31 cellular contexts compared by ENCODE assay signal in genomic region chr1:220895412-220895946, GRCh38. TPM values are rescaled to one million over a fixed set of nuclear protein-coding genes. Genes with fewer than 3 reads are reported as not detected.
DNase-seq lines count a peak whose midpoint lies in the region; FAIRE-seq and TF ChIP-seq lines count a peak whose summit lies in the region.
"Had no signal": no experiment of that assay in that cellular context is flagged by ENCODE, and none has a peak within 500 bp of the region (broad histone marks: within the 10 kb centered on the region; RNA-seq: fewer than 3 reads in every experiment).

No MANE protein-coding gene starts in this region.

- no peak overlapping the region for H4K8ac ChIP-seq in H9 (replicated peaks; ENCODE audit: insufficient read length, low read depth, low read length)

- H2BK12ac ChIP-seq in H9 (ENCODE audit: insufficient read length, low read depth, low read length): no peak overlapping the region

- H3K4me1 Mint-ChIP-seq in H9 (peaks cover 26 to 53% of the 10 kb centered on the region in 2 experiments), astrocyte (ENCODE audit: low read depth, unreplicated experiment) (peaks cover 2% of the 10 kb centered on the region), nephron (peaks cover 22% of the 10 kb centered on the region)
- H3K4me1 Mint-ChIP-seq: activated CD4-positive, alpha-beta T cell treated with anti-CD3 and anti-CD28 coated beads, Interleukin-2, amount 10 ng/mL, durations not matched to agents 24 days and 14 days; activated naive CD4-positive, alpha-beta T cell treated with anti-CD3 and anti-CD28 coated beads, Interleukin-2, amount 50 U/mL, for 24 hours had no signal

- in situ Hi-C loops in transverse colon (cut with MboI; ENCODE audit: low pct_ligation_motif_present in 1 of 4, low pct_unique_long_range_greater_than_20kb in 1 of 4, low sequenced_read_pairs in 3 of 4): loop anchor here in 1 of 4 donors (25.0 kb wide), 2 partner anchors 542 to 842 kb away; partner anchors contain the start of gene DUSP10
- in situ Hi-C loops in G401 (cut with HindIII; ENCODE audit: low sequenced_read_pairs): no loop called here

- H3K23me2 ChIP-seq in H9 (ENCODE audit: insufficient read length, low read depth, low read length, poor library complexity, severe bottlenecking): peaks cover 9% of the 10 kb centered on the region

- H2BK15ac ChIP-seq in H9 (ENCODE audit: low read depth, low read length): no peak overlapping the region

- TF ChIP-seq CTCF in H9 (conservative IDR thresholded peaks at IDR 0.05): no peak
- no peak for TF ChIP-seq CTCF in astrocyte (IDR thresholded peaks at IDR 0.05; ENCODE audit: insufficient read depth, low read depth, low read length)
- TF ChIP-seq CTCF in nephron (IDR thresholded peaks at IDR 0.05; ENCODE audit: unreplicated experiment in 3 of 3): no peak
- no peak for TF ChIP-seq CTCF in transverse colon (IDR thresholded peaks at IDR 0.05)

- no peak for DNase-seq in H9
- no peak for DNase-seq in astrocyte (ENCODE audit: low read depth)
- DNase-seq in transverse colon: no peak
- DNase-seq in central memory CD4-positive, alpha-beta T cell: no peak
- DNase-seq in G401 (ENCODE audit: low spot score): no peak
- no peak for DNase-seq in NCI-H2171 treated with DMSO at 0.1 percent for 48 hours (lab: John Stamatoyannopoulos, UW)
- DNase-seq: activated CD4-positive, alpha-beta T cell treated with anti-CD3 and anti-CD28 coated beads, Interleukin-2, amount 10 ng/mL, durations not matched to agents 24 days and 14 days; amniotic stem cell; brain microvascular endothelial cell; COR-L47; DND-41; Karpas-422; NCI-H1436; NCI-H2107; NCI-H446; stimulated activated CD4-positive, alpha-beta T cell treated with anti-CD3 and anti-CD28 coated beads, Interleukin-15, amount 100 ng/mL, for 24 hours; stimulated activated CD4-positive, alpha-beta T cell treated with anti-CD3 and anti-CD28 coated beads, Interleukin-4, amount 100 ng/mL, for 4 hours; T1000; tibial artery had no signal

- H3K4me1 ChIP-seq in H9 (ENCODE audit: insufficient read depth, low read length): peaks cover 2% of the 10 kb centered on the region; the same call in 1 of the 2 replicates
- H3K4me1 ChIP-seq in astrocyte (ENCODE audit: insufficient read depth, low read length): peaks cover 11% of the 10 kb centered on the region
- H3K4me1 ChIP-seq in transverse colon: peaks cover 0 to 11% (median 4%) of the 10 kb centered on the region in 4 donors
- H3K4me1 ChIP-seq: BLaER1 treated with 17β-estradiol and CSF1 and Interleukin-3, amounts not matched to agents 10 nM and 100 nM; SJSA1 had no signal

- no peaks in the 10 kb centered on the region for H3K79me2 ChIP-seq in H9 (ENCODE audit: insufficient read depth, low read length)
- no peaks in the 10 kb centered on the region for H3K79me2 ChIP-seq in astrocyte (ENCODE audit: insufficient read depth, low read length)

- peaks cover 100% of the 10 kb centered on the region for H3K27me3 Mint-ChIP-seq in H9 (ENCODE audit: low read depth)
- peaks cover 96% of the 10 kb centered on the region for H3K27me3 Mint-ChIP-seq in astrocyte (ENCODE audit: low read depth, unreplicated experiment)
- peaks cover 100% of the 10 kb centered on the region for H3K27me3 Mint-ChIP-seq in nephron (ENCODE audit: low read depth)

- H3K9me3 ChIP-seq in H9 (ENCODE audit: control insufficient read depth, low read depth, low read length): no peaks in the 10 kb centered on the region
- H3K9me3 ChIP-seq in astrocyte (ENCODE audit: insufficient read depth, low read depth, low read length): peaks cover 17% of the 10 kb centered on the region
- H3K9me3 ChIP-seq in transverse colon: no peaks in the 10 kb centered on the region
- H3K9me3 ChIP-seq: neutrophil had no signal

- no peak overlapping the region for H3K4me3 ChIP-seq in astrocyte (ENCODE audit: insufficient read depth, low read depth, low read length)
- H3K4me3 ChIP-seq in transverse colon: peak overlapping the region in 1 of 4 donors; percentile 16
- H3K4me3 ChIP-seq: BLaER1 treated with 17β-estradiol and CSF1 and Interleukin-3, amounts not matched to agents 10 nM and 100 nM; SJSA1; tibial artery had no signal

- WGBS in H9 (ENCODE audit: extremely low coverage, insufficient read length, low lambda C conversion rate): no CpG with 5 or more reads among the region's 35 CpGs
- 36 to 54% methylated on average over 4 to 35 of the region's 35 CpGs for WGBS in transverse colon (ENCODE audit: low coverage in 1 of 2), 2 donors

- no peak overlapping the region for H3K18ac ChIP-seq in H9 (ENCODE audit: insufficient read length, low read depth, low read length)

- H3K56ac ChIP-seq in H9 (ENCODE audit: insufficient read length, low read depth, low read length): no peak overlapping the region

- H3K4ac ChIP-seq in H9 (ENCODE audit: low read depth, low read length): no peak overlapping the region

- H2AFZ ChIP-seq in H9 (ENCODE audit: low read length) (no peak overlapping the region), astrocyte (ENCODE audit: low read depth, low read length) (peak overlapping the region; percentile 35)

- peak overlapping the region; percentile 49 for H3K4me2 ChIP-seq in H9 (ENCODE audit: insufficient read depth, insufficient read length, low read length)
- H3K4me2 ChIP-seq in astrocyte (ENCODE audit: low read length): peak overlapping the region; percentile 12
- H3K4me2 ChIP-seq: BLaER1 treated with 17β-estradiol and CSF1 and Interleukin-3, amounts not matched to agents 10 nM and 100 nM had no signal

- no peaks in the 10 kb centered on the region for H3K36me3 ChIP-seq in astrocyte (ENCODE audit: insufficient read depth, low read length)
- H3K36me3 ChIP-seq in transverse colon: no peaks in the 10 kb centered on the region
- H3K36me3 ChIP-seq: BLaER1 treated with 17β-estradiol and CSF1 and Interleukin-3, amounts not matched to agents 10 nM and 100 nM; brain microvascular endothelial cell; neutrophil; SJSA1; tibial artery had no signal

- H3K14ac ChIP-seq in H9 (ENCODE audit: insufficient read depth, low read length): no peak overlapping the region

- H4K91ac ChIP-seq in H9 (ENCODE audit: insufficient read length, low read depth, low read length): no peak overlapping the region

- H2BK5ac ChIP-seq in H9 (ENCODE audit: insufficient read length, low read length): no peak overlapping the region

- H2AK5ac ChIP-seq in H9 (ENCODE audit: insufficient read length, low read length): no peak overlapping the region

- no peak overlapping the region for H3K27ac ChIP-seq in H9 (ENCODE audit: insufficient read length, low read depth, low read length)
- H3K27ac ChIP-seq in astrocyte (ENCODE audit: low read depth, low read length): no peak overlapping the region
- H3K27ac ChIP-seq in transverse colon: peak overlapping the region in 3 of 4 donors; percentile 56 to 72 (median 56)
- H3K27ac ChIP-seq: BLaER1 treated with 17β-estradiol and CSF1 and Interleukin-3, amounts not matched to agents 10 nM and 100 nM; brain microvascular endothelial cell; HL-60; neutrophil; RWPE1; SJSA1; tibial artery; VCaP had no signal

- TF ChIP-seq POLR2A in transverse colon (IDR thresholded peaks at IDR 0.05): no peak

- H4K5ac ChIP-seq in H9 (ENCODE audit: insufficient read length, low read depth, low read length): no peak overlapping the region

- H3K9me3 Mint-ChIP-seq in H9: peaks cover 3 to 14% of the 10 kb centered on the region in 2 experiments; a peak in 3 of 5 replicates
- H3K9me3 Mint-ChIP-seq in astrocyte (ENCODE audit: unreplicated experiment): peaks cover 39% of the 10 kb centered on the region
- peaks cover 23% of the 10 kb centered on the region for H3K9me3 Mint-ChIP-seq in nephron

- H3K23ac ChIP-seq in H9 (ENCODE audit: insufficient read length, low read depth, low read length): no peak overlapping the region

- H2BK20ac ChIP-seq in H9 (ENCODE audit: low read depth, low read length, poor library complexity, severe bottlenecking): no peak overlapping the region

- no peak overlapping the region for H3K27ac Mint-ChIP-seq in H9
- no peak overlapping the region for H3K27ac Mint-ChIP-seq in astrocyte (ENCODE audit: unreplicated experiment)
- no peak overlapping the region for H3K27ac Mint-ChIP-seq in nephron
- H3K27ac Mint-ChIP-seq: activated CD4-positive, alpha-beta T cell treated with anti-CD3 and anti-CD28 coated beads, Interleukin-2, amount 10 ng/mL, durations not matched to agents 24 days and 14 days; memory B cell had no signal

- H4K20me1 ChIP-seq in H9 (ENCODE audit: control insufficient read depth, insufficient read depth, insufficient read length) (no peaks in the 10 kb centered on the region), astrocyte (ENCODE audit: insufficient read depth, low read length) (no peaks in the 10 kb centered on the region)
- H4K20me1 ChIP-seq: BLaER1 treated with 17β-estradiol and CSF1 and Interleukin-3, amounts not matched to agents 10 nM and 100 nM had no signal

- H3K4me3 Mint-ChIP-seq in H9 (peak overlapping the region in 1 of 2 experiments; percentile 76; a peak in 3 of 5 replicates), astrocyte (ENCODE audit: unreplicated experiment) (no peak overlapping the region), nephron (peak overlapping the region; percentile 54 to 79 (median 59))
- H3K4me3 Mint-ChIP-seq: activated CD4-positive, alpha-beta T cell treated with anti-CD3 and anti-CD28 coated beads, Interleukin-2, amount 10 ng/mL, durations not matched to agents 24 days and 14 days; activated naive CD4-positive, alpha-beta T cell treated with anti-CD3 and anti-CD28 coated beads, Interleukin-2, amount 50 U/mL, for 24 hours; memory B cell had no signal

- no peak for TF ChIP-seq EP300 in transverse colon (IDR thresholded peaks at IDR 0.05; ENCODE audit: low read depth)

- peaks cover 67% of the 10 kb centered on the region for H3K27me3 ChIP-seq in H9 (ENCODE audit: insufficient read depth, low read length)
- peaks cover 61% of the 10 kb centered on the region for H3K27me3 ChIP-seq in astrocyte (ENCODE audit: insufficient read depth, low read length)
- peaks cover 64% of the 10 kb centered on the region for H3K27me3 ChIP-seq in transverse colon
- H3K27me3 ChIP-seq: SJSA1 had no signal

- H3K9ac ChIP-seq in H9 (ENCODE audit: extremely low read depth, insufficient read length, low read length): no peak overlapping the region
- no peak overlapping the region for H3K9ac ChIP-seq in astrocyte (ENCODE audit: low read length)
- H3K9ac ChIP-seq: BLaER1 treated with 17β-estradiol and CSF1 and Interleukin-3, amounts not matched to agents 10 nM and 100 nM had no signal

- H3K36me3 Mint-ChIP-seq in H9 (ENCODE audit: insufficient read depth in 1 of 3, low read depth in 3 of 3) (no peaks in the 10 kb centered on the region; a peak in 2 of 7 replicates), astrocyte (ENCODE audit: low read depth, unreplicated experiment) (peaks cover 4% of the 10 kb centered on the region), nephron (ENCODE audit: low read depth) (no peaks in the 10 kb centered on the region)
- H3K36me3 Mint-ChIP-seq: activated naive CD4-positive, alpha-beta T cell treated with anti-CD3 and anti-CD28 coated beads, Interleukin-2, amount 50 U/mL, for 24 hours; memory B cell had no signal

- FAIRE-seq in astrocyte (lab: Jason Lieb, UNC): no peak
- FAIRE-seq: frontal cortex, GM18507 had no signal

- no peaks in the 10 kb centered on the region for H3K79me1 ChIP-seq in H9 (ENCODE audit: insufficient read depth, low read depth, low read length, poor library complexity, severe bottlenecking)

- no peak overlapping the region for H3T11ph ChIP-seq in H9 (ENCODE audit: low read length)

- intact Hi-C loops in transverse colon (cut with DNase I; ENCODE audit: low total_unique reads): no loop called here

- H2BK120ac ChIP-seq in H9 (ENCODE audit: low read depth, low read length, poor library complexity, severe bottlenecking): no peak overlapping the region

RNA-seq across cellular contexts. Expression of gene HLX, which starts 16.2 kb away (rescaled TPM):
- total RNA-seq in H9 (2021): 0.37 and 0.88 TPM in 2 replicates
- total RNA-seq in astrocyte: 1.4 and 2.1 TPM in 2 replicates
- total RNA-seq in transverse colon: 10 to 100 TPM in 2 of 4 donors, 1 to 10 TPM in 2; 4.2 to 18.4 (median 9.3) TPM
- total RNA-seq in G401 (2014; rRNA removed; shearing (Covaris generic)): not detected in 2 replicates
- total RNA-seq: activated CD8-positive, alpha-beta memory T cell treated with anti-CD3 and anti-CD28 coated beads for 36 hours had no signal

Comparison
In these comparisons a context has a peak if more than half of its experiments do, and no peak if none do; other contexts are left out.
1. H3K27ac ChIP-seq: peak in transverse colon (3 of 4); none in H9 (single experiment) and astrocyte (single experiment).